In genomic region chr7:122470859-122471258, GRCh38 we compare ENCODE assay signal across 28 cellular contexts.
"Had no signal": no experiment of that assay in that cellular context is flagged by ENCODE, and none has a peak within 500 bp of the region (broad histone marks: within the 10 kb centered on the region; RNA-seq: fewer than 3 reads in every experiment).

No MANE protein-coding gene starts in this region.

- H3K4me3 Mint-ChIP-seq: natural killer cell; nephron; neural progenitor cell; stimulated activated effector memory CD8-positive, alpha-beta T cell treated with anti-CD3 and anti-CD28 coated beads, Interleukin-12 subunit alpha, Interleukin-12 subunit beta, amount 100 ng/mL, for 72 hours; stimulated activated naive B cell treated with anti-CD40 and anti-IgM and Interleukin-4, amounts not matched to agents 10 μg/mL and 1 μg/mL and 100 μg/mL, for 72 hours; stimulated activated naive CD8-positive, alpha-beta T cell treated with anti-CD3 and anti-CD28 coated beads, Interleukin-15, Interleukin-2, amounts not matched to agents 100 ng/mL and 50 ng/mL, for 24 hours; type B pancreatic cell had no signal

- H3K4me1 ChIP-seq: parathyroid adenoma, psoas muscle, right lobe of liver, sigmoid colon, stomach, thyroid gland, transverse colon, upper lobe of right lung, uterus had no signal

- H3K36me3 ChIP-seq: neural progenitor cell, ovary, right lobe of liver, sigmoid colon, thoracic aorta, thyroid gland, transverse colon, upper lobe of right lung, uterus had no signal

- H2AFZ ChIP-seq: neural progenitor cell, parathyroid adenoma had no signal

- H3K4me3 ChIP-seq: neural progenitor cell, ovary, psoas muscle, right lobe of liver, sigmoid colon, stomach, thoracic aorta, thyroid gland, transverse colon, upper lobe of right lung, uterus had no signal

- FAIRE-seq: small intestine had no signal

- H3K27me3 Mint-ChIP-seq: progenitor cell of endocrine pancreas; stimulated activated naive B cell treated with anti-CD40 and anti-IgM and Interleukin-4, amounts not matched to agents 10 μg/mL and 1 μg/mL and 100 μg/mL, for 72 hours; stimulated activated naive CD8-positive, alpha-beta T cell treated with anti-CD3 and anti-CD28 coated beads, Interleukin-15, Interleukin-2, amounts not matched to agents 100 ng/mL and 50 ng/mL, for 24 hours; type B pancreatic cell had no signal

- H3K27ac Mint-ChIP-seq: natural killer cell; nephron; neural progenitor cell; progenitor cell of endocrine pancreas; stimulated activated effector memory CD8-positive, alpha-beta T cell treated with anti-CD3 and anti-CD28 coated beads, Interleukin-12 subunit alpha, Interleukin-12 subunit beta, amount 100 ng/mL, for 72 hours; stimulated activated naive B cell treated with anti-CD40 and anti-IgM and Interleukin-4, amounts not matched to agents 10 μg/mL and 1 μg/mL and 100 μg/mL, for 72 hours; stimulated activated naive CD8-positive, alpha-beta T cell treated with anti-CD3 and anti-CD28 coated beads, Interleukin-15, Interleukin-2, amounts not matched to agents 100 ng/mL and 50 ng/mL, for 24 hours; type B pancreatic cell had no signal

- H3K9me3 ChIP-seq: ovary, psoas muscle, right lobe of liver, sigmoid colon, stomach, thoracic aorta, thyroid gland, transverse colon, upper lobe of right lung, uterus had no signal

- H3K9ac ChIP-seq: neural progenitor cell, parathyroid adenoma had no signal

- H3K27ac ChIP-seq: ovary, parathyroid adenoma, psoas muscle, right lobe of liver, sigmoid colon, stomach, thoracic aorta, thyroid gland, transverse colon, upper lobe of right lung, uterus had no signal

- H3K79me2 ChIP-seq: parathyroid adenoma had no signal

- H3K4me1 Mint-ChIP-seq: natural killer cell; nephron; stimulated activated effector memory CD8-positive, alpha-beta T cell treated with anti-CD3 and anti-CD28 coated beads, Interleukin-12 subunit alpha, Interleukin-12 subunit beta, amount 100 ng/mL, for 72 hours; stimulated activated naive B cell treated with anti-CD40 and anti-IgM and Interleukin-4, amounts not matched to agents 10 μg/mL and 1 μg/mL and 100 μg/mL, for 72 hours had no signal

- H3K27me3 ChIP-seq: neural progenitor cell, ovary, right lobe of liver, sigmoid colon, stomach, thyroid gland, transverse colon, upper lobe of right lung, uterus had no signal

- H3K36me3 Mint-ChIP-seq: natural killer cell; neural progenitor cell; stimulated activated effector memory CD8-positive, alpha-beta T cell treated with anti-CD3 and anti-CD28 coated beads, Interleukin-12 subunit alpha, Interleukin-12 subunit beta, amount 100 ng/mL, for 72 hours; stimulated activated naive B cell treated with anti-CD40 and anti-IgM and Interleukin-4, amounts not matched to agents 10 μg/mL and 1 μg/mL and 100 μg/mL, for 72 hours; type B pancreatic cell had no signal

- H3K9me3 Mint-ChIP-seq: nephron; neural progenitor cell; stimulated activated naive B cell treated with anti-CD40 and anti-IgM and Interleukin-4, amounts not matched to agents 10 μg/mL and 1 μg/mL and 100 μg/mL, for 72 hours; stimulated activated naive CD8-positive, alpha-beta T cell treated with anti-CD3 and anti-CD28 coated beads, Interleukin-15, Interleukin-2, amounts not matched to agents 100 ng/mL and 50 ng/mL, for 24 hours; type B pancreatic cell had no signal

- DNase-seq: natural killer cell; occipital lobe; ovary; posterior cingulate gyrus; psoas muscle; right cardiac atrium; right lobe of liver; sigmoid colon; small intestine; stimulated activated CD4-positive, alpha-beta T cell treated with anti-CD3 and anti-CD28 coated beads, Interleukin-15, amount 100 ng/mL, for 24 hours; stimulated activated CD4-positive, alpha-beta T cell treated with anti-CD3 and anti-CD28 coated beads, Interleukin-2, amount 100 ng/mL, for 24 hours; stimulated activated CD4-positive, alpha-beta T cell treated with anti-CD3 and anti-CD28 coated beads, Interleukin-2, amount 100 ng/mL, for 48 hours; stimulated activated CD4-positive, alpha-beta T cell treated with anti-CD3 and anti-CD28 coated beads, Interleukin-4, amount 100 ng/mL, for 24 hours; stimulated activated naive B cell treated with anti-CD40 and anti-IgM and Interleukin-4, amounts not matched to agents 10 μg/mL and 1 μg/mL and 100 μg/mL, for 72 hours; stimulated activated naive CD4-positive, alpha-beta T cell treated with Interleukin-2 at 50 U/mL for 16 hours; stomach; thyroid gland; transverse colon; upper lobe of right lung; uterus had no signal

- H3K4me2 ChIP-seq: neural progenitor cell had no signal
